ENCODE assay signal across 9 cellular contexts in the genomic region with DNA sequence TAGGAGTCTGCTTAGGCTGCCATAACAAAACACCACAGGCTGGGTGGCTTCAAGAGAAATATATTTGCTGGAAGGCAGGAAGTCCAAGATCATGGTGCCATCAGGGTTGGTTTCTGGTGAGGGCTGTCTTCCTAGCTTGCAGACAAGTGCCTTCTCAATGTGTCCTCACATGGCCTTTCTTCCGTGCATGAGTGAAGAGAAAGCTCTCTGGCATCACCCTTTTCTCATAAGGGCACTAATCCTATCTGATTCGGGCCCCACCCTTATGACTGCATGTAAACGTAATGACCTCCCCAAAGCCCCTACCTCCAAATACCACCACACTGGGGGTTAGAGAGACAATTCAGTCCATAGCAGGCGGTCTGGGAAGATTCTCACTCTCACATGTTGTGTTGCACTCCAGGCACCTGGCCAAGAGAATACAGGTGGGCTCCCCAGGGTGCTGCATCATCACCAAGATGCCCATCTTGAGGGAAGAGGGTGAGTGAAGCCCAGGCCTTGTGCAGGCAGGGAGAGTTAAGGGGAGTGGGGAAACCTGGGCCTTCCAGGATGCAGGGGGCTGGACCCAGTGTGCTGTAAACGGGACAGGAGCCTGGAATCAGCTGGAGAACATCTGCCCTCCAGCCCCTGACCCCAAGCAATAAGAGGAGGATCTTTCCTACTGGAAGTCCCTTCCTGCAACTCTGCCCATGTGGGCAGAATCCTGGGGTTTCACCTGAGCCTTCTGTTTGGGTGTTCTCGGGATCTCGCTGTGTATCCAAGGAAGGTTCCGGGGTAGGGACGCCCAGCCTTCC. TPM values are rescaled to one million over a fixed set of nuclear protein-coding genes. Genes with fewer than 3 reads are reported as not detected.
DNase-seq lines count a peak whose midpoint lies in the region; ATAC-seq and TF ChIP-seq lines count a peak whose summit lies in the region.
"Had no signal": no experiment of that assay in that cellular context is flagged by ENCODE, and none has a peak within 500 bp of the region (broad histone marks: within the 10 kb centered on the region; RNA-seq: fewer than 3 reads in every experiment).

No MANE protein-coding gene starts in this region.

- H3K4me1 ChIP-seq in heart right ventricle (peaks cover 0 to 72% (median 13%) of the 10 kb centered on the region in 9 donors), body of pancreas (peaks cover 8% of the 10 kb centered on the region), mononuclear cell (ENCODE audit: insufficient read depth, low read length) (peaks cover 93% of the 10 kb centered on the region), urinary bladder (ENCODE audit: insufficient read depth) (no peaks in the 10 kb centered on the region)

- ATAC-seq in heart right ventricle = no peak
- no peak for ATAC-seq in left cardiac atrium
- ATAC-seq in body of pancreas = no peak
- no peak for ATAC-seq in GM18502 (IDR thresholded peaks at IDR 0.05; ENCODE audit: poor library complexity, unreplicated experiment)

- peaks cover 0 to 11% (median 7%) of the 10 kb centered on the region in 11 donors for H3K9me3 ChIP-seq in heart right ventricle
- no peaks in the 10 kb centered on the region for H3K9me3 ChIP-seq in body of pancreas
- H3K9me3 ChIP-seq in mononuclear cell (ENCODE audit: low read depth, low read length) = no peaks in the 10 kb centered on the region

- H3K36me3 ChIP-seq in heart right ventricle (no peaks in the 10 kb centered on the region), body of pancreas (replicated peaks in 1 of 2; ENCODE audit: insufficient read depth in 1 of 2, low read depth in 2 of 2) (no peaks in the 10 kb centered on the region), urinary bladder (ENCODE audit: insufficient read depth) (no peaks in the 10 kb centered on the region)

- 84 to 95% methylated on average over 9 of the region's 9 CpGs for WGBS in heart right ventricle, 2 donors
- WGBS in body of pancreas, 2 donors = 95 to 98% methylated on average over 5 to 9 of the region's 9 CpGs
- 92% methylated on average over 9 of the region's 9 CpGs for WGBS in urinary bladder

- H3K27ac ChIP-seq in heart right ventricle (peak overlapping the region; percentile 87 to 99 (median 94)), body of pancreas (peak overlapping the region in 3 of 4 donors; percentile 81 to 95 (median 90)), urinary bladder (ENCODE audit: low read depth) (peak overlapping the region; percentile 81)

- no peak for TF ChIP-seq POLR2A in body of pancreas (IDR thresholded peaks at IDR 0.05)

- DNase-seq in heart right ventricle (no peak), left cardiac atrium (no peak), body of pancreas (no peak), NCI-H2171 (lab: John Stamatoyannopoulos, UW) (no peak), NCI-H146 (lab: John Stamatoyannopoulos, UW) (no peak)
- DNase-seq: NCI-H524 had no signal

- intact Hi-C loops in heart right ventricle (cut with DNase I) (loop anchor here in 1 of 10 donors (2.0 kb wide), 1 partner anchor 30 kb away; no protein-coding TSS in a partner anchor), left cardiac atrium (cut with DNase I) (loop anchor here in 1 of 2 donors (10.0 kb wide), 1 partner anchor 182 kb away; no protein-coding TSS in a partner anchor), body of pancreas (cut with DNase I) (no loop called here)

- no peak for TF ChIP-seq CTCF in heart right ventricle (IDR thresholded peaks at IDR 0.05)
- TF ChIP-seq CTCF in body of pancreas (IDR thresholded peaks at IDR 0.05) = no peak

- H3K4me3 ChIP-seq in heart right ventricle = peak overlapping the region in 8 of 10 donors; percentile 38 to 67 (median 60)
- H3K4me3 ChIP-seq in body of pancreas = no peak overlapping the region
- peak overlapping the region; percentile 49 for H3K4me3 ChIP-seq in mononuclear cell (ENCODE audit: low read length)
- peak overlapping the region; percentile 37 for H3K4me3 ChIP-seq in urinary bladder (ENCODE audit: low read depth, low read length)

- H3K27me3 ChIP-seq in heart right ventricle = no peaks in the 10 kb centered on the region
- no peaks in the 10 kb centered on the region for H3K27me3 ChIP-seq in body of pancreas
- H3K27me3 ChIP-seq in mononuclear cell (ENCODE audit: insufficient read depth, low read length) = no peaks in the 10 kb centered on the region

RNA-seq across cellular contexts. Expression of a gene that starts 10.2 kb away (rescaled TPM):
- not detected for total RNA-seq in heart right ventricle
- under 1 TPM in 1 of 2 donors, not detected in 1; 0.04 TPM for polyA plus RNA-seq in heart right ventricle
- not detected for total RNA-seq in left cardiac atrium
- under 1 TPM; 0.33 to 0.52 TPM for total RNA-seq in body of pancreas
- total RNA-seq in mononuclear cell = not detected
- total RNA-seq in urinary bladder = not detected
- not detected for polyA plus RNA-seq in urinary bladder

RNA-seq across cellular contexts. Expression of a gene that starts 15.3 kb away (rescaled TPM):
- 1 to 10 TPM in 9 of 10 donors, under 1 TPM in 1; 0.64 to 9.1 (median 4.0) TPM for total RNA-seq in heart right ventricle
- polyA plus RNA-seq in heart right ventricle = 1 to 10 TPM; 4.5 to 8.0 TPM
- 10 to 100 TPM in 1 of 2 donors, 1 to 10 TPM in 1; 8.5 to 16.1 TPM for total RNA-seq in left cardiac atrium
- total RNA-seq in body of pancreas = 1 to 10 TPM; 3.0 to 7.3 TPM
- total RNA-seq in mononuclear cell = 126 TPM
- 1.7 TPM for total RNA-seq in urinary bladder
- 19.7 TPM for polyA plus RNA-seq in urinary bladder

RNA-seq across cellular contexts. Expression of a gene that starts 32.9 kb away (rescaled TPM):
- total RNA-seq in heart right ventricle = 100 to 1,000 TPM in 2 of 10 donors, 10 to 100 TPM in 8; 77.9 to 118 (median 89.5) TPM
- polyA plus RNA-seq in heart right ventricle = 10 to 100 TPM; 84.2 to 95.0 TPM
- 100 to 1,000 TPM; 101 to 106 TPM for total RNA-seq in left cardiac atrium
- total RNA-seq in body of pancreas = 10 to 100 TPM; 67.2 to 98.9 TPM
- 59.7 TPM for total RNA-seq in mononuclear cell
- 66.2 TPM for total RNA-seq in urinary bladder
- 179 TPM for polyA plus RNA-seq in urinary bladder

RNA-seq across cellular contexts. Expression of a gene that starts 52.1 kb away (rescaled TPM):
- total RNA-seq in heart right ventricle (not detected), left cardiac atrium (not detected), body of pancreas (10 to 100 TPM; 15.3 to 15.8 TPM), mononuclear cell (2.1 TPM), urinary bladder (not detected)
- polyA plus RNA-seq in heart right ventricle (under 1 TPM in 1 of 2 donors, not detected in 1; 0.06 TPM), urinary bladder (0.08 TPM)

Comparison
In these comparisons a context has a peak if more than half of its experiments do, and no peak if none do; other contexts are left out.
1. H3K4me3 ChIP-seq: peak in heart right ventricle (8 of 10), mononuclear cell (single experiment) and urinary bladder (single experiment); none in body of pancreas (0 of 2).
2. Peak in every context shown above with its lines, with median percentiles within 50 percentile points of each other: H3K27ac ChIP-seq.